ENCODE assay signal across 35 cellular contexts in the genomic region with DNA sequence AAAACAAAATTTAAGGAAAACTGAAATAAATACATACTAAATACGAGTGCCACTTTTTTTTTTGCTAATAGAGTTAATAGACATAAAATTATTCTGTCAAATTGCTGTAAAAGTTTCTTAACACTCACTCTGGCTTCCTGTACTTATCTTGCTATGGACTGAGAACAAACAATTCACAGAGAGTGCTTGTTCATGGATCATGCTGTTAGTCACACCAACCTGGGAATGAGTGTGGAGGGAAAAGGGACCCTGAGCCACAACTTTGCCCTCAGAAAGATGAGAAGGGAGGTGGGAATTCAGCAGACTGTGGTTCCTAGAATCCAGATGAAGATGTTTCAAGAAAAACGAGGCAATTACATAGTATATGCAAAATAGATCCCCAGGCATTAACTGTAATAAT.
"Had no signal": no experiment of that assay in that cellular context is flagged by ENCODE, and none has a peak within 500 bp of the region (broad histone marks: within the 10 kb centered on the region; RNA-seq: fewer than 3 reads in every experiment).

No MANE protein-coding gene starts in this region.

- DNase-seq: activated B cell treated with CpG ODN at 0.5 μM for 24 hours; activated CD4-positive, alpha-beta memory T cell treated with anti-CD3 and anti-CD28 coated beads, Interleukin-2, amount 10 ng/mL, durations not matched to agents 7 days and 5 days; activated CD4-positive, alpha-beta T cell treated with anti-CD3 and anti-CD28 coated beads for 4 hours; activated CD4-positive, CD25-positive, alpha-beta regulatory T cell treated with anti-CD3 and anti-CD28 coated beads, Interleukin-2, amount 50 U/mL, for 72 hours; activated CD8-positive, alpha-beta memory T cell treated with anti-CD3 and anti-CD28 coated beads for 24 hours; activated CD8-positive, alpha-beta memory T cell treated with anti-CD3 and anti-CD28 coated beads, Interleukin-2, amount 10 ng/mL, durations not matched to agents 7 days and 5 days; activated CD8-positive, alpha-beta memory T cell treated with anti-CD3 and anti-CD28 coated beads, Interleukin-2, amount 50 U/mL, for 48 hours; activated effector memory CD4-positive, alpha-beta T cell treated with anti-CD3 and anti-CD28 coated beads, Interleukin-2, amount 50 U/mL, for 16 hours; activated naive CD4-positive, alpha-beta T cell; activated naive CD4-positive, alpha-beta T cell treated with anti-CD3 and anti-CD28 coated beads, Interleukin-2, amount 50 U/mL, for 16 hours; activated naive CD8-positive, alpha-beta T cell treated with anti-CD3 and anti-CD28 coated beads, Interleukin-2, amount 10 ng/mL, durations not matched to agents 7 days and 5 days; activated T-cell treated with anti-CD3 and anti-CD28 coated beads, Interleukin-2, amount 50 U/mL, for 48 hours; body of pancreas; caudate nucleus; NCI-H1092 treated with DMSO at 0.1 percent for 48 hours; NCI-H1417; NCI-H146; NCI-H187; NCI-H2081; NCI-H2171 treated with DMSO at 0.1 percent for 48 hours; NCI-H2227 treated with DMSO at 0.1 percent for 48 hours; NCI-H446; NCI-H524; NCI-H69; SHP77; T-cell; T-helper 17 cell had no signal

- H3K36me3 Mint-ChIP-seq: activated CD8-positive, alpha-beta memory T cell treated with anti-CD3 and anti-CD28 coated beads, Interleukin-2, amount 10 ng/mL, durations not matched to agents 7 days and 5 days; activated naive CD8-positive, alpha-beta T cell treated with anti-CD3 and anti-CD28 coated beads, Interleukin-2, amount 10 ng/mL, durations not matched to agents 7 days and 5 days; T-cell had no signal

- ATAC-seq: activated CD8-positive, alpha-beta memory T cell treated with anti-CD3 and anti-CD28 coated beads, Interleukin-2, amount 10 ng/mL, durations not matched to agents 7 days and 5 days; activated T-helper 17 cell treated with anti-CD3 and anti-CD28 coated beads, Interleukin-2, amount 50 U/mL, for 72 hours; body of pancreas; K562; Panc1; SK-N-SH treated with all-trans-retinoic acid at 6 μM for 48 hours; T-cell; T-helper 17 cell had no signal

- H3K27ac Mint-ChIP-seq: activated B cell treated with CpG ODN at 0.5 μM for 24 hours; activated CD4-positive, alpha-beta memory T cell treated with anti-CD3 and anti-CD28 coated beads, Interleukin-2, amount 10 ng/mL, durations not matched to agents 7 days and 5 days; activated CD8-positive, alpha-beta memory T cell treated with anti-CD3 and anti-CD28 coated beads, Interleukin-2, amount 10 ng/mL, durations not matched to agents 7 days and 5 days; activated naive CD8-positive, alpha-beta T cell treated with anti-CD3 and anti-CD28 coated beads, Interleukin-2, amount 10 ng/mL, durations not matched to agents 7 days and 5 days; activated T-helper 17 cell treated with anti-CD3 and anti-CD28 coated beads, Interleukin-2, amount 50 U/mL, for 72 hours; T-cell; T-helper 17 cell had no signal

- H3K4me3 Mint-ChIP-seq: activated B cell treated with CpG ODN at 0.5 μM for 24 hours; activated CD4-positive, alpha-beta memory T cell treated with anti-CD3 and anti-CD28 coated beads, Interleukin-2, amount 10 ng/mL, durations not matched to agents 7 days and 5 days; activated CD8-positive, alpha-beta memory T cell treated with anti-CD3 and anti-CD28 coated beads, Interleukin-2, amount 10 ng/mL, durations not matched to agents 7 days and 5 days; activated naive CD8-positive, alpha-beta T cell treated with anti-CD3 and anti-CD28 coated beads, Interleukin-2, amount 10 ng/mL, durations not matched to agents 7 days and 5 days; activated T-helper 17 cell treated with anti-CD3 and anti-CD28 coated beads, Interleukin-2, amount 50 U/mL, for 72 hours; T-cell; T-helper 17 cell had no signal

- H3K4me1 ChIP-seq: body of pancreas, breast epithelium, SJSA1 had no signal

- H3K27me3 ChIP-seq: body of pancreas, breast epithelium, SJSA1 had no signal

- H3K27ac ChIP-seq: body of pancreas, breast epithelium, SJSA1, VCaP had no signal

- H3K27me3 Mint-ChIP-seq: activated B cell treated with CpG ODN at 0.5 μM for 24 hours; activated CD4-positive, alpha-beta memory T cell treated with anti-CD3 and anti-CD28 coated beads, Interleukin-2, amount 10 ng/mL, durations not matched to agents 7 days and 5 days; activated CD8-positive, alpha-beta memory T cell treated with anti-CD3 and anti-CD28 coated beads, Interleukin-2, amount 10 ng/mL, durations not matched to agents 7 days and 5 days; activated naive CD8-positive, alpha-beta T cell treated with anti-CD3 and anti-CD28 coated beads, Interleukin-2, amount 10 ng/mL, durations not matched to agents 7 days and 5 days; activated T-helper 17 cell treated with anti-CD3 and anti-CD28 coated beads, Interleukin-2, amount 50 U/mL, for 72 hours; T-cell; T-helper 17 cell had no signal

- H3K4me3 ChIP-seq: body of pancreas, breast epithelium, K562, SJSA1 had no signal

- FAIRE-seq: astrocyte, K562 had no signal

- H3K4me1 Mint-ChIP-seq: activated B cell treated with CpG ODN at 0.5 μM for 24 hours; activated CD4-positive, alpha-beta memory T cell treated with anti-CD3 and anti-CD28 coated beads, Interleukin-2, amount 10 ng/mL, durations not matched to agents 7 days and 5 days; activated CD8-positive, alpha-beta memory T cell treated with anti-CD3 and anti-CD28 coated beads, Interleukin-2, amount 10 ng/mL, durations not matched to agents 7 days and 5 days; activated naive CD8-positive, alpha-beta T cell treated with anti-CD3 and anti-CD28 coated beads, Interleukin-2, amount 10 ng/mL, durations not matched to agents 7 days and 5 days; activated T-helper 17 cell treated with anti-CD3 and anti-CD28 coated beads, Interleukin-2, amount 50 U/mL, for 72 hours; T-cell; T-helper 17 cell had no signal

- H3K9me3 ChIP-seq: body of pancreas had no signal

- H3K36me3 ChIP-seq: breast epithelium, SJSA1 had no signal
